Comparison of ENCODE assay signal across 8 cellular contexts in genomic region chr12:110743571-110744093, GRCh38. TPM values are rescaled to one million over a fixed set of nuclear protein-coding genes. Genes with fewer than 3 reads are reported as not detected.
DNase-seq lines count a peak whose midpoint lies in the region; ATAC-seq and TF ChIP-seq lines count a peak whose summit lies in the region.

No MANE protein-coding gene starts in this region.

- no peaks in the 10 kb centered on the region for H3K9me3 ChIP-seq in BE2C
- no peaks in the 10 kb centered on the region for H3K9me3 ChIP-seq in adrenal gland (replicated peaks in 1 of 3)
- no peaks in the 10 kb centered on the region for H3K9me3 ChIP-seq in iPS-18c (ENCODE audit: control insufficient read depth, insufficient read depth, low read length)

- DNase-seq in BE2C (no peak), HuH-7 (ENCODE audit: low spot score) (peak; percentile 34), adrenal gland (peak; percentile 41 to 68 (median 51)), sciatic nerve (ENCODE audit: low spot score) (peak; percentile 72), DMS153 (lab: John Stamatoyannopoulos, UW) (no peak), GM19240 (ENCODE audit: insufficient read length, low spot score) (no peak)
- DNase-seq in central memory CD4-positive, alpha-beta T cell, result no peak

- no peak for TF ChIP-seq CTCF in BE2C (IDR thresholded peaks at IDR 0.05; ENCODE audit: low read depth, low read length)
- no peak for TF ChIP-seq CTCF in adrenal gland (IDR thresholded peaks at IDR 0.05)

- TF ChIP-seq POLR2A in adrenal gland (IDR thresholded peaks at IDR 0.05), result no peak

- peak overlapping the region in 3 of 5 donors; percentile 18 to 90 (median 22) for H3K27ac ChIP-seq in adrenal gland

- 22 to 41% (median 29%) methylated on average over 21 to 26 of the region's 26 CpGs for WGBS in adrenal gland, 4 donors

- peak; percentile 44 for ATAC-seq in sciatic nerve

- H3K36me3 ChIP-seq in BE2C, result peaks cover 13% of the 10 kb centered on the region
- H3K36me3 ChIP-seq in adrenal gland (replicated peaks in 1 of 2), result no peaks in the 10 kb centered on the region

- H3K4me1 ChIP-seq in BE2C (peaks cover 2% of the 10 kb centered on the region), adrenal gland (replicated peaks in 1 of 2) (peaks cover 32 to 44% of the 10 kb centered on the region in 2 donors)

- no peaks in the 10 kb centered on the region for H3K27me3 ChIP-seq in BE2C
- no peaks in the 10 kb centered on the region for H3K27me3 ChIP-seq in adrenal gland

- intact Hi-C loops in adrenal gland (cut with DNase I), result no loop called here
- intact Hi-C loops in sciatic nerve (cut with DNase I), result loop anchor here (5.0 kb wide), 1 partner anchor 714 kb away; no protein-coding TSS in a partner anchor

- H3K4me3 ChIP-seq in BE2C (ENCODE audit: low read depth, low read length), result peak overlapping the region; percentile 88
- peak overlapping the region in 1 of 4 donors; percentile 87 for H3K4me3 ChIP-seq in adrenal gland
- peak overlapping the region; percentile 58 for H3K4me3 ChIP-seq in iPS-18c (ENCODE audit: insufficient read depth, low read depth, low read length)

RNA-seq across cellular contexts. Expression of gene PPP1CC, which starts 0.9 kb away (rescaled TPM):
- polyA plus RNA-seq in BE2C (2012; ENCODE audit: insufficient read depth, insufficient read length, low read depth), result 165 TPM
- total RNA-seq in adrenal gland, result 100 to 1,000 TPM in 7 of 8 donors, 10 to 100 TPM in 1; 98.8 to 170 (median 137) TPM
- polyA plus RNA-seq in adrenal gland, result 100 to 1,000 TPM in 1 of 3 donors, 10 to 100 TPM in 2; 53.7 to 182 (median 58.0) TPM
- total RNA-seq in sciatic nerve, result 111 TPM

RNA-seq across cellular contexts. Expression of gene HVCN1, which starts 54.7 kb away (rescaled TPM):
- polyA plus RNA-seq in BE2C (2012; ENCODE audit: insufficient read depth, insufficient read length, low read depth), result 3.6 TPM
- total RNA-seq in adrenal gland (10 to 100 TPM in 5 of 8 donors, 1 to 10 TPM in 3; 6.5 to 71.0 (median 12.7) TPM), sciatic nerve (7.5 TPM)
- polyA plus RNA-seq in adrenal gland, result 10 to 100 TPM in 1 of 3 donors, 1 to 10 TPM in 2; 5.7 to 41.3 (median 6.5) TPM

Comparison
In these comparisons a context has a peak if more than half of its experiments do, and no peak if none do; other contexts are left out.
1. DNase-seq: peak in HuH-7 (single experiment), adrenal gland (7 of 7) and sciatic nerve (single experiment); none in BE2C (single experiment), DMS153 (single experiment), central memory CD4-positive, alpha-beta T cell (single experiment) and GM19240 (single experiment).